ENCODE assay signal across 29 cellular contexts in the genomic region with DNA sequence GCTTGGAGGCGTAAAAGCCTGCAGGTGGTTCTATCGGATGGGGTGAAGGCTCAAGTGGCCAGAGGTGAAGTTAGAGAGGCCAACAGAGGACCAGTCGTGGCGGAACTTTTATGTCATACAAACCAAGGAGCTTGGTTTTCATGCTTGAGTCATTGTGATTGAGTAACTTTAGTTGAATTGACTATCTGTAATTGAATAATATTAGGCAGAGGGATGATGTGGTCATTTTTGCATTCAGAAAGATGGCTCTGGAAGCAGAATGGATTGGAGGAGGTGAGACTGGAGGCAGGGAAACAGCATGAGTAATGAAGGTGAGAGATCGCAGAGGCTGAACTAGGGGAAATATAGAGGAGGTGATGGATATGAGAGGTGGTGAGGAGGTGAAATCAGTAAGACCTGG. TPM values are rescaled to one million over a fixed set of nuclear protein-coding genes. Genes with fewer than 3 reads are reported as not detected.
"Had no signal": no experiment of that assay in that cellular context is flagged by ENCODE, and none has a peak within 500 bp of the region (broad histone marks: within the 10 kb centered on the region; RNA-seq: fewer than 3 reads in every experiment).

No MANE protein-coding gene starts in this region.

- H3K4me2 ChIP-seq: smooth muscle cell had no signal

- H3K4me1 Mint-ChIP-seq: activated T-helper 17 cell treated with anti-CD3 and anti-CD28 coated beads, Interleukin-2, amount 50 U/mL, for 72 hours; endodermal cell; memory B cell; nephron; WTC11 had no signal

- H3K27ac Mint-ChIP-seq: activated naive CD8-positive, alpha-beta T cell; activated T-cell treated with anti-CD3 and anti-CD28 coated beads, Interleukin-2, amount 50 U/mL, for 24 hours; activated T-helper 17 cell treated with anti-CD3 and anti-CD28 coated beads, Interleukin-2, amount 50 U/mL, for 72 hours; endodermal cell; memory B cell; nephron; stimulated activated naive B cell treated with anti-CD40 and anti-IgM and Interleukin-4, amounts not matched to agents 10 μg/mL and 1 μg/mL and 100 μg/mL, for 72 hours; WTC11 had no signal

- H3K79me2 ChIP-seq: parathyroid adenoma had no signal

- H3K4me3 Mint-ChIP-seq: activated naive CD8-positive, alpha-beta T cell; activated T-cell treated with anti-CD3 and anti-CD28 coated beads, Interleukin-2, amount 50 U/mL, for 24 hours; activated T-helper 17 cell treated with anti-CD3 and anti-CD28 coated beads, Interleukin-2, amount 50 U/mL, for 72 hours; endodermal cell; memory B cell; nephron; stimulated activated naive B cell treated with anti-CD40 and anti-IgM and Interleukin-4, amounts not matched to agents 10 μg/mL and 1 μg/mL and 100 μg/mL, for 72 hours; WTC11 had no signal

- H3K9me3 ChIP-seq: tibial artery had no signal

- ATAC-seq: activated T-helper 17 cell treated with anti-CD3 and anti-CD28 coated beads, Interleukin-2, amount 50 U/mL, for 72 hours; left cardiac atrium; sciatic nerve; stimulated activated naive B cell treated with anti-CD40 and anti-IgM and Interleukin-4, amounts not matched to agents 10 μg/mL and 1 μg/mL and 100 μg/mL, for 72 hours; WTC11 had no signal

- DNase-seq: activated CD8-positive, alpha-beta memory T cell treated with anti-CD3 and anti-CD28 coated beads for 24 hours; activated CD8-positive, alpha-beta memory T cell treated with anti-CD3 and anti-CD28 coated beads, Interleukin-2, amount 50 U/mL, for 4 hours; activated T-cell treated with anti-CD3 and anti-CD28 coated beads, Interleukin-2, amount 50 U/mL, for 24 hours; cerebellar nuclear complex; cortex of kidney; endodermal cell; foreskin melanocyte; hypothalamus; left cardiac atrium; stimulated activated CD4-positive, alpha-beta T cell treated with anti-CD3 and anti-CD28 coated beads, Interleukin-15, amount 100 ng/mL, for 24 hours; stimulated activated CD4-positive, alpha-beta T cell treated with anti-CD3 and anti-CD28 coated beads, Interleukin-2, amount 100 ng/mL, for 48 hours; stimulated activated CD8-positive, alpha-beta memory T cell treated with anti-CD3 and anti-CD28 coated beads, Interleukin-4, amount 100 ng/mL, for 48 hours; stimulated activated naive B cell treated with anti-CD40 and anti-IgM and Interleukin-4, amounts not matched to agents 10 μg/mL and 1 μg/mL and 100 μg/mL, for 72 hours; substantia nigra; T-helper 9 cell had no signal

- H3K4me3 ChIP-seq: smooth muscle cell, tibial artery had no signal

- H3K36me3 Mint-ChIP-seq: activated naive CD8-positive, alpha-beta T cell; memory B cell; stimulated activated naive B cell treated with anti-CD40 and anti-IgM and Interleukin-4, amounts not matched to agents 10 μg/mL and 1 μg/mL and 100 μg/mL, for 72 hours; WTC11 had no signal

- H2AFZ ChIP-seq: parathyroid adenoma had no signal

- H3K9me3 Mint-ChIP-seq: activated T-cell treated with anti-CD3 and anti-CD28 coated beads, Interleukin-2, amount 50 U/mL, for 24 hours; activated T-helper 17 cell treated with anti-CD3 and anti-CD28 coated beads, Interleukin-2, amount 50 U/mL, for 72 hours; endodermal cell; memory B cell; nephron; stimulated activated naive B cell treated with anti-CD40 and anti-IgM and Interleukin-4, amounts not matched to agents 10 μg/mL and 1 μg/mL and 100 μg/mL, for 72 hours; WTC11 had no signal

- H3K36me3 ChIP-seq: tibial artery had no signal

- H3K27ac ChIP-seq: parathyroid adenoma, tibial artery had no signal

- H3K9ac ChIP-seq: parathyroid adenoma had no signal

- H3K27me3 Mint-ChIP-seq: activated naive CD8-positive, alpha-beta T cell; activated T-cell treated with anti-CD3 and anti-CD28 coated beads, Interleukin-2, amount 50 U/mL, for 24 hours had no signal

RNA-seq across cellular contexts. Expression of a gene that starts 7.1 kb away (rescaled TPM):
- total RNA-seq: activated T-helper 17 cell treated with anti-CD3 and anti-CD28 coated beads, Interleukin-2, amount 50 U/mL, for 72 hours; astrocyte; epithelial cell of proximal tubule; fibroblast of lung; left cardiac atrium; sciatic nerve; smooth muscle cell; T-helper 1 cell treated with Interleukin-12 subunit alpha and Interleukin-12 subunit beta and Interleukin-4 antibody, amounts not matched to agents 30 ng/mL and 1 ng/mL, for 36 hours; WTC11 had no signal
- polyA plus RNA-seq: fibroblast of lung, liver, smooth muscle cell had no signal
